In the genomic region with DNA sequence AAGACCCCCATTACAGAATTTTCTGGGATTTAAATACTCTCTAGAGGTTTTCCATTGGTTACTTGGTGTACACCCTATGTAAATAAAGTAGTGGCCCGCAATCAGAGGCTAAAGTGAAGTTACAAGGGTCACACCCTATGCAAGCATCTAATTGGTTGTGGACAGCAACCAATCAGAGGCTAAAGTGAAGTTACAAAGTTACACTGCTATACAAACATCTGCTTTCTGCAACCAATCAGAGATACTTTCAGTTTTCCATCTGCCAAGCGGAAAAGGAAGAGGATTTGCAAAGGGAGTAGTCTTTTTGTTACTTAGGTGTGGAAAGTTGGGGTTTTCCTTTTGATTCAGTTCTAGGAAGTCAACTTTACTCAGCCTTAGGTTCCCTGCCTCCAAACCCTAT, we compare ENCODE assay signal across 10 cellular contexts.
A peak's percentile ranks its signal among the peaks of the same experiment; 100 is the strongest.
DNase-seq lines count a peak whose midpoint lies in the region; ATAC-seq and TF ChIP-seq lines count a peak whose summit lies in the region.
"Had no signal": no experiment of that assay in that cellular context is flagged by ENCODE, and none has a peak within 500 bp of the region (broad histone marks: within the 10 kb centered on the region; RNA-seq: fewer than 3 reads in every experiment).

No MANE protein-coding gene starts in this region.

- ATAC-seq in stimulated activated memory B cell treated with anti-CD40 and anti-IgM and Interleukin-4, amounts not matched to agents 10 μg/mL and 1 μg/mL and 100 μg/mL, for 72 hours = peak; percentile 47
- ATAC-seq in HG03175 (IDR thresholded peaks at IDR 0.05; ENCODE audit: unreplicated experiment) = no peak
- ATAC-seq: sciatic nerve had no signal

- DNase-seq in DMS 273 (lab: John Stamatoyannopoulos, UW; ENCODE audit: unreplicated experiment) = peak; percentile 44
- no peak for DNase-seq in DMS 273 treated with DMSO at 0.1 percent for 48 hours (lab: John Stamatoyannopoulos, UW)
- peak; percentile 8 for DNase-seq in SW480 (ENCODE audit: low spot score)
- peak; percentile 18 to 50 for DNase-seq in foreskin fibroblast
- no peak for DNase-seq in WERI-Rb-1
- DNase-seq in HPDE6-E6E7 (ENCODE audit: extremely low spot score) = no peak

- H3K27ac Mint-ChIP-seq in stimulated activated memory B cell treated with anti-CD40 and anti-IgM and Interleukin-4, amounts not matched to agents 10 μg/mL and 1 μg/mL and 100 μg/mL, for 72 hours = peak overlapping the region; percentile 35

- H3K4me3 ChIP-seq in foreskin fibroblast (ENCODE audit: low read depth in 1 of 2, low read length in 2 of 2) = peak overlapping the region in 1 of 2 donors; percentile 15
- no peak overlapping the region for H3K4me3 ChIP-seq in WERI-Rb-1 (ENCODE audit: low read depth, low read length)

- peaks cover 3% of the 10 kb centered on the region for H3K9me3 ChIP-seq in WERI-Rb-1 (ENCODE audit: severe bottlenecking)

- no peaks in the 10 kb centered on the region for H3K36me3 Mint-ChIP-seq in stimulated activated memory B cell treated with anti-CD40 and anti-IgM and Interleukin-4, amounts not matched to agents 10 μg/mL and 1 μg/mL and 100 μg/mL, for 72 hours

- no peak overlapping the region for H3K27ac ChIP-seq in WERI-Rb-1
- H3K27ac ChIP-seq: 22Rv1 had no signal

- H3K27me3 ChIP-seq in WERI-Rb-1 (ENCODE audit: insufficient read depth, low read depth, severe bottlenecking) = peaks cover 4% of the 10 kb centered on the region

- no peaks in the 10 kb centered on the region for H3K27me3 Mint-ChIP-seq in stimulated activated memory B cell treated with anti-CD40 and anti-IgM and Interleukin-4, amounts not matched to agents 10 μg/mL and 1 μg/mL and 100 μg/mL, for 72 hours

- H3K9me3 Mint-ChIP-seq in stimulated activated memory B cell treated with anti-CD40 and anti-IgM and Interleukin-4, amounts not matched to agents 10 μg/mL and 1 μg/mL and 100 μg/mL, for 72 hours = no peaks in the 10 kb centered on the region

- H3K4me3 Mint-ChIP-seq in stimulated activated memory B cell treated with anti-CD40 and anti-IgM and Interleukin-4, amounts not matched to agents 10 μg/mL and 1 μg/mL and 100 μg/mL, for 72 hours = peak overlapping the region; percentile 15

- peaks cover 2% of the 10 kb centered on the region; the same call in 1 of the 2 replicates for H3K36me3 ChIP-seq in WERI-Rb-1

- TF ChIP-seq CTCF in foreskin fibroblast (IDR thresholded peaks at IDR 0.05; ENCODE audit: low read depth, low read length) (no peak), WERI-Rb-1 (IDR thresholded peaks at IDR 0.05; ENCODE audit: low read depth, low read length) (no peak)

- H3K4me1 Mint-ChIP-seq in stimulated activated memory B cell treated with anti-CD40 and anti-IgM and Interleukin-4, amounts not matched to agents 10 μg/mL and 1 μg/mL and 100 μg/mL, for 72 hours = no peaks in the 10 kb centered on the region

Comparison
In these comparisons a context has a peak if more than half of its experiments do, and no peak if none do; other contexts are left out.
1. DNase-seq: peak in DMS 273 (single experiment), SW480 (single experiment) and foreskin fibroblast (2 of 2); none in DMS 273 treated with DMSO at 0.1 percent for 48 hours (single experiment), WERI-Rb-1 (single experiment) and HPDE6-E6E7 (single experiment).